ENCODE assay signal across 8 cellular contexts in genomic region chrX:139933904-139934303, GRCh38. TPM values are rescaled to one million over a fixed set of nuclear protein-coding genes. Genes with fewer than 3 reads are reported as not detected.
DNase-seq lines count a peak whose midpoint lies in the region; ATAC-seq and TF ChIP-seq lines count a peak whose summit lies in the region.

No MANE protein-coding gene starts in this region.

- intact Hi-C loops in left cardiac atrium (cut with DNase I) = no loop called here
- intact Hi-C loops in mucosa of descending colon (cut with DNase I, micrococcal nuclease) = no loop called here

- DNase-seq in right atrium auricular region (ENCODE audit: low spot score) (no peak), left cardiac atrium (no peak), brain microvascular endothelial cell (no peak), mucosa of descending colon (peak in 2 of 3 donors; percentile 32 to 66), T-helper 9 cell (no peak), hippocampal formation (lab: John Stamatoyannopoulos, UW) (no peak), COLO829 (ENCODE audit: low spot score) (no peak), HPDE6-E6E7 (ENCODE audit: extremely low spot score) (no peak)

- H3K4me1 ChIP-seq in right atrium auricular region = no peaks in the 10 kb centered on the region
- no peaks in the 10 kb centered on the region for H3K4me1 ChIP-seq in mucosa of descending colon (ENCODE audit: low read depth)

- in situ Hi-C loops in brain microvascular endothelial cell (cut with HindIII; ENCODE audit: low pct_ligation_motif_present, low sequenced_read_pairs) = no loop called here

- H3K27ac ChIP-seq in right atrium auricular region = peak overlapping the region; percentile 92 to 96
- H3K27ac ChIP-seq in brain microvascular endothelial cell = no peak overlapping the region

- H3K9me3 ChIP-seq in right atrium auricular region (no peaks in the 10 kb centered on the region), mucosa of descending colon (no peaks in the 10 kb centered on the region)

- H3K4me3 ChIP-seq in right atrium auricular region (peak overlapping the region; percentile 58 to 79), brain microvascular endothelial cell (ENCODE audit: low read depth, low read length) (peak overlapping the region; percentile 66), mucosa of descending colon (no peak overlapping the region)

- H3K36me3 ChIP-seq in right atrium auricular region = no peaks in the 10 kb centered on the region
- H3K36me3 ChIP-seq in brain microvascular endothelial cell (replicated peaks) = no peaks in the 10 kb centered on the region
- no peaks in the 10 kb centered on the region for H3K36me3 ChIP-seq in mucosa of descending colon (ENCODE audit: low read depth)

- ATAC-seq in left cardiac atrium (no peak), mucosa of descending colon (peak; percentile 57)

- H3K27me3 ChIP-seq in right atrium auricular region = no peaks in the 10 kb centered on the region
- no peaks in the 10 kb centered on the region for H3K27me3 ChIP-seq in brain microvascular endothelial cell (replicated peaks)

- TF ChIP-seq CTCF in right atrium auricular region (IDR thresholded peaks at IDR 0.05) = no peak
- TF ChIP-seq CTCF in brain microvascular endothelial cell (IDR thresholded peaks at IDR 0.05; ENCODE audit: low read depth, low read length, missing control alignments) = no peak
- no peak for TF ChIP-seq CTCF in mucosa of descending colon (IDR thresholded peaks at IDR 0.05)

RNA-seq across cellular contexts. Expression of gene ATP11C, which starts 1.1 kb away (rescaled TPM):
- total RNA-seq in right atrium auricular region = 1 to 10 TPM; 6.5 to 6.7 TPM
- 10 to 100 TPM in 1 of 2 donors, 1 to 10 TPM in 1; 7.2 to 10.9 TPM for total RNA-seq in left cardiac atrium
- total RNA-seq in mucosa of descending colon = 10 to 100 TPM; 10.8 to 17.0 (median 13.1) TPM

RNA-seq across cellular contexts. Expression of gene CXorf66, which starts 31.4 kb away (rescaled TPM):
- total RNA-seq in right atrium auricular region (not detected), left cardiac atrium (not detected), mucosa of descending colon (not detected)

Comparison
In these comparisons a context has a peak if more than half of its experiments do, and no peak if none do; other contexts are left out.
1. DNase-seq: peak in mucosa of descending colon (2 of 3); none in right atrium auricular region (single experiment), left cardiac atrium (single experiment), brain microvascular endothelial cell (single experiment), T-helper 9 cell (single experiment), hippocampal formation (0 of 2), COLO829 (single experiment) and HPDE6-E6E7 (single experiment).